Comparison of ENCODE assay signal across 1 cellular context in genomic region chr12:46494424-46494823, GRCh38.
TF ChIP-seq lines count a peak whose summit lies in the region.

No MANE protein-coding gene starts in this region.

TF ChIP-seq in HepG2, 621 proteins besides CTCF, POLR2A, EP300 and RAD21 (continued from another document and continues in another):
- no peak for TF ChIP-seq ZNF275 (CRISPR knock-in tag; IDR thresholded peaks at IDR 0.05; ENCODE audit: borderline replicate concordance)
- TF ChIP-seq, protein P1, sequence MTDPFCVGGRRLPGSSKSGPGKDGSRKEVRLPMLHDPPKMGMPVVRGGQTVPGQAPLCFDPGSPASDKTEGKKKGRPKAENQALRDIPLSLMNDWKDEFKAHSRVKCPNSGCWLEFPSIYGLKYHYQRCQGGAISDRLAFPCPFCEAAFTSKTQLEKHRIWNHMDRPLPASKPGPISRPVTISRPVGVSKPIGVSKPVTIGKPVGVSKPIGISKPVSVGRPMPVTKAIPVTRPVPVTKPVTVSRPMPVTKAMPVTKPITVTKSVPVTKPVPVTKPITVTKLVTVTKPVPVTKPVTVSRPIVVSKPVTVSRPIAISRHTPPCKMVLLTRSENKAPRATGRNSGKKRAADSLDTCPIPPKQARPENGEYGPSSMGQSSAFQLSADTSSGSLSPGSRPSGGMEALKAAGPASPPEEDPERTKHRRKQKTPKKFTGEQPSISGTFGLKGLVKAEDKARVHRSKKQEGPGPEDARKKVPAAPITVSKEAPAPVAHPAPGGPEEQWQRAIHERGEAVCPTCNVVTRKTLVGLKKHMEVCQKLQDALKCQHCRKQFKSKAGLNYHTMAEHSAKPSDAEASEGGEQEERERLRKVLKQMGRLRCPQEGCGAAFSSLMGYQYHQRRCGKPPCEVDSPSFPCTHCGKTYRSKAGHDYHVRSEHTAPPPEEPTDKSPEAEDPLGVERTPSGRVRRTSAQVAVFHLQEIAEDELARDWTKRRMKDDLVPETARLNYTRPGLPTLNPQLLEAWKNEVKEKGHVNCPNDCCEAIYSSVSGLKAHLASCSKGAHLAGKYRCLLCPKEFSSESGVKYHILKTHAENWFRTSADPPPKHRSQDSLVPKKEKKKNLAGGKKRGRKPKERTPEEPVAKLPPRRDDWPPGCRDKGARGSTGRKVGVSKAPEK (CRISPR knock-in tag; IDR thresholded peaks at IDR 0.05; ENCODE audit: borderline replicate concordance): no peak
- TF ChIP-seq KLF12 (CRISPR knock-in tag; IDR thresholded peaks at IDR 0.05; ENCODE audit: borderline replicate concordance): no peak
- TF ChIP-seq, protein P2, sequence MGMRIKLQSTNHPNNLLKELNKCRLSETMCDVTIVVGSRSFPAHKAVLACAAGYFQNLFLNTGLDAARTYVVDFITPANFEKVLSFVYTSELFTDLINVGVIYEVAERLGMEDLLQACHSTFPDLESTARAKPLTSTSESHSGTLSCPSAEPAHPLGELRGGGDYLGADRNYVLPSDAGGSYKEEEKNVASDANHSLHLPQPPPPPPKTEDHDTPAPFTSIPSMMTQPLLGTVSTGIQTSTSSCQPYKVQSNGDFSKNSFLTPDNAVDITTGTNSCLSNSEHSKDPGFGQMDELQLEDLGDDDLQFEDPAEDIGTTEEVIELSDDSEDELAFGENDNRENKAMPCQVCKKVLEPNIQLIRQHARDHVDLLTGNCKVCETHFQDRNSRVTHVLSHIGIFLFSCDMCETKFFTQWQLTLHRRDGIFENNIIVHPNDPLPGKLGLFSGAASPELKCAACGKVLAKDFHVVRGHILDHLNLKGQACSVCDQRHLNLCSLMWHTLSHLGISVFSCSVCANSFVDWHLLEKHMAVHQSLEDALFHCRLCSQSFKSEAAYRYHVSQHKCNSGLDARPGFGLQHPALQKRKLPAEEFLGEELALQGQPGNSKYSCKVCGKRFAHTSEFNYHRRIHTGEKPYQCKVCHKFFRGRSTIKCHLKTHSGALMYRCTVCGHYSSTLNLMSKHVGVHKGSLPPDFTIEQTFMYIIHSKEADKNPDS (CRISPR knock-in tag; IDR thresholded peaks at IDR 0.05): no peak
- TF ChIP-seq MTA1 (CRISPR knock-in tag; IDR thresholded peaks at IDR 0.05; ENCODE audit: borderline replicate concordance): no peak
- TF ChIP-seq TARDBP (CRISPR knock-in tag; IDR thresholded peaks at IDR 0.05): no peak
- peak; percentile 44; the same call in 1 of the 2 replicates for TF ChIP-seq CEBPG (CRISPR knock-in tag; IDR thresholded peaks at IDR 0.05)
- TF ChIP-seq CCAR2 (optimal IDR thresholded peaks at IDR 0.05; ENCODE audit: low read depth, low read length): no peak
- TF ChIP-seq, protein P3, sequence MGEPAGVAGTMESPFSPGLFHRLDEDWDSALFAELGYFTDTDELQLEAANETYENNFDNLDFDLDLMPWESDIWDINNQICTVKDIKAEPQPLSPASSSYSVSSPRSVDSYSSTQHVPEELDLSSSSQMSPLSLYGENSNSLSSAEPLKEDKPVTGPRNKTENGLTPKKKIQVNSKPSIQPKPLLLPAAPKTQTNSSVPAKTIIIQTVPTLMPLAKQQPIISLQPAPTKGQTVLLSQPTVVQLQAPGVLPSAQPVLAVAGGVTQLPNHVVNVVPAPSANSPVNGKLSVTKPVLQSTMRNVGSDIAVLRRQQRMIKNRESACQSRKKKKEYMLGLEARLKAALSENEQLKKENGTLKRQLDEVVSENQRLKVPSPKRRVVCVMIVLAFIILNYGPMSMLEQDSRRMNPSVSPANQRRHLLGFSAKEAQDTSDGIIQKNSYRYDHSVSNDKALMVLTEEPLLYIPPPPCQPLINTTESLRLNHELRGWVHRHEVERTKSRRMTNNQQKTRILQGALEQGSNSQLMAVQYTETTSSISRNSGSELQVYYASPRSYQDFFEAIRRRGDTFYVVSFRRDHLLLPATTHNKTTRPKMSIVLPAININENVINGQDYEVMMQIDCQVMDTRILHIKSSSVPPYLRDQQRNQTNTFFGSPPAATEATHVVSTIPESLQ (CRISPR knock-in tag; conservative IDR thresholded peaks at IDR 0.05): no peak
- TF ChIP-seq, protein P4, sequence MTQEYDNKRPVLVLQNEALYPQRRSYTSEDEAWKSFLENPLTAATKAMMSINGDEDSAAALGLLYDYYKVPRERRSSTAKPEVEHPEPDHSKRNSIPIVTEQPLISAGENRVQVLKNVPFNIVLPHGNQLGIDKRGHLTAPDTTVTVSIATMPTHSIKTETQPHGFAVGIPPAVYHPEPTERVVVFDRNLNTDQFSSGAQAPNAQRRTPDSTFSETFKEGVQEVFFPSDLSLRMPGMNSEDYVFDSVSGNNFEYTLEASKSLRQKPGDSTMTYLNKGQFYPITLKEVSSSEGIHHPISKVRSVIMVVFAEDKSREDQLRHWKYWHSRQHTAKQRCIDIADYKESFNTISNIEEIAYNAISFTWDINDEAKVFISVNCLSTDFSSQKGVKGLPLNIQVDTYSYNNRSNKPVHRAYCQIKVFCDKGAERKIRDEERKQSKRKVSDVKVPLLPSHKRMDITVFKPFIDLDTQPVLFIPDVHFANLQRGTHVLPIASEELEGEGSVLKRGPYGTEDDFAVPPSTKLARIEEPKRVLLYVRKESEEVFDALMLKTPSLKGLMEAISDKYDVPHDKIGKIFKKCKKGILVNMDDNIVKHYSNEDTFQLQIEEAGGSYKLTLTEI (CRISPR knock-in tag; conservative IDR thresholded peaks at IDR 0.05): no peak
- TF ChIP-seq, protein P5, sequence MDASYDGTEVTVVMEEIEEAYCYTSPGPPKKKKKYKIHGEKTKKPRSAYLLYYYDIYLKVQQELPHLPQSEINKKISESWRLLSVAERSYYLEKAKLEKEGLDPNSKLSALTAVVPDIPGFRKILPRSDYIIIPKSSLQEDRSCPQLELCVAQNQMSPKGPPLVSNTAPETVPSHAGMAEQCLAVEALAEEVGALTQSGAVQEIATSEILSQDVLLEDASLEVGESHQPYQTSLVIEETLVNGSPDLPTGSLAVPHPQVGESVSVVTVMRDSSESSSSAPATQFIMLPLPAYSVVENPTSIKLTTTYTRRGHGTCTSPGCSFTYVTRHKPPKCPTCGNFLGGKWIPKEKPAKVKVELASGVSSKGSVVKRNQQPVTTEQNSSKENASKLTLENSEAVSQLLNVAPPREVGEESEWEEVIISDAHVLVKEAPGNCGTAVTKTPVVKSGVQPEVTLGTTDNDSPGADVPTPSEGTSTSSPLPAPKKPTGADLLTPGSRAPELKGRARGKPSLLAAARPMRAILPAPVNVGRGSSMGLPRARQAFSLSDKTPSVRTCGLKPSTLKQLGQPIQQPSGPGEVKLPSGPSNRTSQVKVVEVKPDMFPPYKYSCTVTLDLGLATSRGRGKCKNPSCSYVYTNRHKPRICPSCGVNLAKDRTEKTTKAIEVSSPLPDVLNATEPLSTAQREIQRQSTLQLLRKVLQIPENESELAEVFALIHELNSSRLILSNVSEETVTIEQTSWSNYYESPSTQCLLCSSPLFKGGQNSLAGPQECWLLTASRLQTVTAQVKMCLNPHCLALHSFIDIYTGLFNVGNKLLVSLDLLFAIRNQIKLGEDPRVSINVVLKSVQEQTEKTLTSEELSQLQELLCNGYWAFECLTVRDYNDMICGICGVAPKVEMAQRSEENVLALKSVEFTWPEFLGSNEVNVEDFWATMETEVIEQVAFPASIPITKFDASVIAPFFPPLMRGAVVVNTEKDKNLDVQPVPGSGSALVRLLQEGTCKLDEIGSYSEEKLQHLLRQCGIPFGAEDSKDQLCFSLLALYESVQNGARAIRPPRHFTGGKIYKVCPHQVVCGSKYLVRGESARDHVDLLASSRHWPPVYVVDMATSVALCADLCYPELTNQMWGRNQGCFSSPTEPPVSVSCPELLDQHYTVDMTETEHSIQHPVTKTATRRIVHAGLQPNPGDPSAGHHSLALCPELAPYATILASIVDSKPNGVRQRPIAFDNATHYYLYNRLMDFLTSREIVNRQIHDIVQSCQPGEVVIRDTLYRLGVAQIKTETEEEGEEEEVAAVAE (CRISPR knock-in tag; IDR thresholded peaks at IDR 0.05; ENCODE audit: borderline replicate concordance): no peak
- TF ChIP-seq CEBPB (IDR thresholded peaks at IDR 0.05; ENCODE audit: borderline replicate concordance, low read depth, low read length): no peak
- no peak for TF ChIP-seq ZNF674 (CRISPR knock-in tag; IDR thresholded peaks at IDR 0.05; ENCODE audit: low read depth)
- no peak for TF ChIP-seq TOE1 (CRISPR knock-in tag; IDR thresholded peaks at IDR 0.05)
- TF ChIP-seq ZNF784 (CRISPR knock-in tag; IDR thresholded peaks at IDR 0.05; ENCODE audit: borderline replicate concordance): no peak
- TF ChIP-seq ZFP82 (CRISPR knock-in tag; IDR thresholded peaks at IDR 0.05; ENCODE audit: borderline replicate concordance): no peak
- TF ChIP-seq ATF2 (CRISPR knock-in tag; IDR thresholded peaks at IDR 0.05): peak; percentile 69; the same call in 1 of the 2 replicates
- TF ChIP-seq, protein P6, sequence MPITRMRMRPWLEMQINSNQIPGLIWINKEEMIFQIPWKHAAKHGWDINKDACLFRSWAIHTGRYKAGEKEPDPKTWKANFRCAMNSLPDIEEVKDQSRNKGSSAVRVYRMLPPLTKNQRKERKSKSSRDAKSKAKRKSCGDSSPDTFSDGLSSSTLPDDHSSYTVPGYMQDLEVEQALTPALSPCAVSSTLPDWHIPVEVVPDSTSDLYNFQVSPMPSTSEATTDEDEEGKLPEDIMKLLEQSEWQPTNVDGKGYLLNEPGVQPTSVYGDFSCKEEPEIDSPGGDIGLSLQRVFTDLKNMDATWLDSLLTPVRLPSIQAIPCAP (CRISPR knock-in tag; IDR thresholded peaks at IDR 0.05; ENCODE audit: low read depth): no peak
- TF ChIP-seq AGO2 (optimal IDR thresholded peaks at IDR 0.05; ENCODE audit: low read depth, low read length): no peak
- TF ChIP-seq ZNF598 (CRISPR knock-in tag; IDR thresholded peaks at IDR 0.05; ENCODE audit: borderline replicate concordance): no peak
- TF ChIP-seq ZNF335 (CRISPR knock-in tag; IDR thresholded peaks at IDR 0.05): no peak
- TF ChIP-seq JUN (CRISPR knock-in tag; IDR thresholded peaks at IDR 0.05): no peak
- TF ChIP-seq SOX5 (CRISPR knock-in tag; IDR thresholded peaks at IDR 0.05; ENCODE audit: borderline replicate concordance): peak; percentile 78; the same call in 1 of the 2 replicates
- TF ChIP-seq ZNF44 (CRISPR knock-in tag; IDR thresholded peaks at IDR 0.05): no peak
- TF ChIP-seq ZNF746 (CRISPR knock-in tag; IDR thresholded peaks at IDR 0.05): no peak
- no peak for TF ChIP-seq THAP7 (CRISPR knock-in tag; IDR thresholded peaks at IDR 0.05)
- TF ChIP-seq ZNF878 (CRISPR knock-in tag; IDR thresholded peaks at IDR 0.05): no peak
- TF ChIP-seq HNRNPUL1 (IDR thresholded peaks at IDR 0.05; ENCODE audit: low read depth, low read length): no peak
- peak; percentile 61; the same call in 1 of the 2 replicates for TF ChIP-seq RXRB (CRISPR knock-in tag; IDR thresholded peaks at IDR 0.05; ENCODE audit: borderline replicate concordance)
- no peak for TF ChIP-seq JARID2 (CRISPR knock-in tag; IDR thresholded peaks at IDR 0.05; ENCODE audit: insufficient replicate concordance)
- TF ChIP-seq GLI4 (CRISPR knock-in tag; IDR thresholded peaks at IDR 0.05; ENCODE audit: borderline replicate concordance): no peak
- TF ChIP-seq SUZ12 (IDR thresholded peaks at IDR 0.05; ENCODE audit: low read depth, low read length): no peak
- TF ChIP-seq ZNF282 (IDR thresholded peaks at IDR 0.05; ENCODE audit: partially characterized antibody): no peak
- TF ChIP-seq MAZ (IDR thresholded peaks at IDR 0.05; ENCODE audit: borderline replicate concordance, low read depth, low read length): no peak
- TF ChIP-seq MAZ (CRISPR knock-in tag; IDR thresholded peaks at IDR 0.05; ENCODE audit: low read depth): no peak
- no peak for TF ChIP-seq ISX (CRISPR knock-in tag; conservative IDR thresholded peaks at IDR 0.05)
- no peak for TF ChIP-seq NAIF1 (CRISPR knock-in tag; IDR thresholded peaks at IDR 0.05; ENCODE audit: borderline replicate concordance)
- no peak for TF ChIP-seq ZNF431 (CRISPR knock-in tag; IDR thresholded peaks at IDR 0.05; ENCODE audit: borderline replicate concordance, low read depth)
- peak; percentile 55; the same call in 1 of the 2 replicates for TF ChIP-seq CCDC6 (CRISPR knock-in tag; IDR thresholded peaks at IDR 0.05)
- TF ChIP-seq ZNF550 (CRISPR knock-in tag; IDR thresholded peaks at IDR 0.05; ENCODE audit: borderline replicate concordance): no peak
